In the genomic region with DNA sequence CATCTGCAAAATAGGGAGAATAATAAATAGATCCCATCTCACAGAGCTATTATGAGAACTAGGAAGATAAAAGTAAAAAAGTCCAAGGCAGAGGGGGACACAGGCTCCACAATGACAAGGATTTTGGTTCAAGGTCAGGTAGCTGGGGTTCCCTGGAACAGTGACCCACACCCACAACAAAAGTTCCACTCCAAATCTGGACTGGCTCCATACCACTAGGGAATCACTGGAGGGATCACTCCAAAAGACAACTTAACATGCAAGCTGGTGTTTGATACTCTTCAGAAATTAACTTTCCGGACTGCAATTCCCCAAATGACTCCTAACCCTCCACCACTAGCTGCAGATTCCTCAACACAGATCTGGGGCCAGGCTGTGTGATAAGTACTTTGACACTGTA, we compare ENCODE assay signal across 18 cellular contexts. TPM values are rescaled to one million over a fixed set of nuclear protein-coding genes. Genes with fewer than 3 reads are reported as not detected.
A peak's percentile ranks its signal among the peaks of the same experiment; 100 is the strongest.
DNase-seq lines count a peak whose midpoint lies in the region; ATAC-seq and TF ChIP-seq lines count a peak whose summit lies in the region.
"Had no signal": no experiment of that assay in that cellular context is flagged by ENCODE, and none has a peak within 500 bp of the region (broad histone marks: within the 10 kb centered on the region; RNA-seq: fewer than 3 reads in every experiment).

No MANE protein-coding gene starts in this region.

- no peaks in the 10 kb centered on the region for H3K9me3 Mint-ChIP-seq in natural killer cell
- no peaks in the 10 kb centered on the region for H3K9me3 Mint-ChIP-seq in natural killer cell treated with Interleukin-12 subunit alpha and Interleukin-12 subunit beta and Interleukin-15 and Interleukin-18, amount 100 ng/mL, for 72 hours
- H3K9me3 Mint-ChIP-seq in activated naive CD8-positive, alpha-beta T cell treated with anti-CD3 and anti-CD28 coated beads, Interleukin-2, amount 50 U/mL, for 24 hours, result no peaks in the 10 kb centered on the region
- H3K9me3 Mint-ChIP-seq in activated T-helper 2 cell treated with anti-CD3 and anti-CD28 coated beads, Interferon-gamma antibody, Interleukin-2, Interleukin-4, amounts not matched to agents 10 μg/mL and 5 μg/mL and 100 μg/mL, durations not matched to agents 14 hours and 24 hours and 36 hours, result no peaks in the 10 kb centered on the region
- H3K9me3 Mint-ChIP-seq: activated CD4-positive, alpha-beta memory T cell treated with anti-CD3 and anti-CD28 coated beads, Interleukin-2, amount 10 ng/mL, durations not matched to agents 7 days and 5 days had no signal

- H3K27ac ChIP-seq in muscle layer of colon (ENCODE audit: low read depth, low read length), result peak overlapping the region; percentile 50
- H3K27ac ChIP-seq: ascending aorta, epithelial cell of prostate, gastrocnemius medialis, upper lobe of right lung had no signal

- no peaks in the 10 kb centered on the region for H3K36me3 Mint-ChIP-seq in natural killer cell
- no peaks in the 10 kb centered on the region for H3K36me3 Mint-ChIP-seq in natural killer cell treated with Interleukin-12 subunit alpha and Interleukin-12 subunit beta and Interleukin-15 and Interleukin-18, amount 100 ng/mL, for 72 hours
- peaks cover 2% of the 10 kb centered on the region for H3K36me3 Mint-ChIP-seq in activated naive CD8-positive, alpha-beta T cell treated with anti-CD3 and anti-CD28 coated beads, Interleukin-2, amount 50 U/mL, for 24 hours (ENCODE audit: low read depth)
- H3K36me3 Mint-ChIP-seq in activated T-helper 2 cell treated with anti-CD3 and anti-CD28 coated beads, Interferon-gamma antibody, Interleukin-2, Interleukin-4, amounts not matched to agents 10 μg/mL and 5 μg/mL and 100 μg/mL, durations not matched to agents 14 hours and 24 hours and 36 hours (ENCODE audit: low read depth), result no peaks in the 10 kb centered on the region

- H3K4me1 Mint-ChIP-seq in natural killer cell, result peaks cover 47 to 59% of the 10 kb centered on the region in 2 donors
- H3K4me1 Mint-ChIP-seq in natural killer cell treated with Interleukin-12 subunit alpha and Interleukin-12 subunit beta and Interleukin-15 and Interleukin-18, amount 100 ng/mL, for 72 hours (ENCODE audit: low read depth in 2 of 2), result peaks cover 43 to 45% of the 10 kb centered on the region in 2 donors
- peaks cover 74% of the 10 kb centered on the region for H3K4me1 Mint-ChIP-seq in activated naive CD8-positive, alpha-beta T cell treated with anti-CD3 and anti-CD28 coated beads, Interleukin-2, amount 50 U/mL, for 24 hours
- H3K4me1 Mint-ChIP-seq in activated T-helper 2 cell treated with anti-CD3 and anti-CD28 coated beads, Interferon-gamma antibody, Interleukin-2, Interleukin-4, amounts not matched to agents 10 μg/mL and 5 μg/mL and 100 μg/mL, durations not matched to agents 14 hours and 24 hours and 36 hours (ENCODE audit: low read depth), result peaks cover 25% of the 10 kb centered on the region

- H3K36me3 ChIP-seq in muscle layer of colon (ENCODE audit: insufficient read depth, low read length), result no peaks in the 10 kb centered on the region
- H3K36me3 ChIP-seq: ascending aorta, gastrocnemius medialis, Peyer's patch, upper lobe of right lung had no signal

- H3K4me3 ChIP-seq in muscle layer of colon (ENCODE audit: low read depth in 1 of 2, low read length in 2 of 2), result no peak overlapping the region
- H3K4me3 ChIP-seq: ascending aorta, gastrocnemius medialis, Peyer's patch, upper lobe of right lung had no signal

- H3K27me3 Mint-ChIP-seq in natural killer cell (ENCODE audit: low read depth in 2 of 2), result no peaks in the 10 kb centered on the region
- H3K27me3 Mint-ChIP-seq in natural killer cell treated with Interleukin-12 subunit alpha and Interleukin-12 subunit beta and Interleukin-15 and Interleukin-18, amount 100 ng/mL, for 72 hours, result no peaks in the 10 kb centered on the region
- H3K27me3 Mint-ChIP-seq in activated naive CD8-positive, alpha-beta T cell treated with anti-CD3 and anti-CD28 coated beads, Interleukin-2, amount 50 U/mL, for 24 hours, result no peaks in the 10 kb centered on the region
- no peaks in the 10 kb centered on the region for H3K27me3 Mint-ChIP-seq in activated T-helper 2 cell treated with anti-CD3 and anti-CD28 coated beads, Interferon-gamma antibody, Interleukin-2, Interleukin-4, amounts not matched to agents 10 μg/mL and 5 μg/mL and 100 μg/mL, durations not matched to agents 14 hours and 24 hours and 36 hours (ENCODE audit: low read depth)
- H3K27me3 Mint-ChIP-seq: activated CD4-positive, alpha-beta memory T cell treated with anti-CD3 and anti-CD28 coated beads, Interleukin-2, amount 10 ng/mL, durations not matched to agents 7 days and 5 days had no signal

- peak overlapping the region; percentile 66 to 75 for H3K27ac Mint-ChIP-seq in natural killer cell
- H3K27ac Mint-ChIP-seq in natural killer cell treated with Interleukin-12 subunit alpha and Interleukin-12 subunit beta and Interleukin-15 and Interleukin-18, amount 100 ng/mL, for 72 hours, result no peak overlapping the region
- peak overlapping the region; percentile 76 for H3K27ac Mint-ChIP-seq in activated naive CD8-positive, alpha-beta T cell treated with anti-CD3 and anti-CD28 coated beads, Interleukin-2, amount 50 U/mL, for 24 hours
- no peak overlapping the region for H3K27ac Mint-ChIP-seq in activated T-helper 2 cell treated with anti-CD3 and anti-CD28 coated beads, Interferon-gamma antibody, Interleukin-2, Interleukin-4, amounts not matched to agents 10 μg/mL and 5 μg/mL and 100 μg/mL, durations not matched to agents 14 hours and 24 hours and 36 hours
- H3K27ac Mint-ChIP-seq: activated CD4-positive, alpha-beta memory T cell treated with anti-CD3 and anti-CD28 coated beads, Interleukin-2, amount 10 ng/mL, durations not matched to agents 7 days and 5 days had no signal

- no peak overlapping the region for H3K4me3 Mint-ChIP-seq in natural killer cell
- H3K4me3 Mint-ChIP-seq in natural killer cell treated with Interleukin-12 subunit alpha and Interleukin-12 subunit beta and Interleukin-15 and Interleukin-18, amount 100 ng/mL, for 72 hours, result no peak overlapping the region
- no peak overlapping the region for H3K4me3 Mint-ChIP-seq in activated naive CD8-positive, alpha-beta T cell treated with anti-CD3 and anti-CD28 coated beads, Interleukin-2, amount 50 U/mL, for 24 hours
- H3K4me3 Mint-ChIP-seq in activated T-helper 2 cell treated with anti-CD3 and anti-CD28 coated beads, Interferon-gamma antibody, Interleukin-2, Interleukin-4, amounts not matched to agents 10 μg/mL and 5 μg/mL and 100 μg/mL, durations not matched to agents 14 hours and 24 hours and 36 hours (ENCODE audit: low read depth), result no peak overlapping the region
- H3K4me3 Mint-ChIP-seq: activated CD4-positive, alpha-beta memory T cell treated with anti-CD3 and anti-CD28 coated beads, Interleukin-2, amount 10 ng/mL, durations not matched to agents 7 days and 5 days had no signal

- DNase-seq in natural killer cell (no peak), head of caudate nucleus (no peak), NCI-H69 (lab: John Stamatoyannopoulos, UW) (no peak), pons (ENCODE audit: low spot score) (no peak)
- DNase-seq in natural killer cell treated with Interleukin-12 subunit alpha and Interleukin-12 subunit beta and Interleukin-15 and Interleukin-18, amount 100 ng/mL, for 72 hours (ENCODE audit: low spot score), result no peak
- DNase-seq in activated naive CD8-positive, alpha-beta T cell treated with anti-CD3 and anti-CD28 coated beads, Interleukin-2, amount 50 U/mL, for 24 hours, result no peak
- DNase-seq in activated T-helper 2 cell treated with anti-CD3 and anti-CD28 coated beads, Interferon-gamma antibody, Interleukin-2, Interleukin-4, amounts not matched to agents 10 μg/mL and 5 μg/mL and 100 μg/mL, durations not matched to agents 14 hours and 24 hours and 36 hours (ENCODE audit: low spot score), result no peak
- DNase-seq: activated CD4-positive, alpha-beta memory T cell treated with anti-CD3 and anti-CD28 coated beads, Interleukin-2, amount 10 ng/mL, durations not matched to agents 7 days and 5 days; activated gamma-delta T cell; EL; gastrocnemius medialis; NCI-H1436 treated with DMSO at 0.1 percent for 48 hours; Peyer's patch; posterior cingulate gyrus; upper lobe of right lung had no signal

- intact Hi-C loops in natural killer cell (cut with micrococcal nuclease), result no loop called here
- intact Hi-C loops in activated T-helper 2 cell treated with anti-CD3 and anti-CD28 coated beads, Interferon-gamma antibody, Interleukin-2, Interleukin-4, amounts not matched to agents 10 μg/mL and 5 μg/mL and 100 μg/mL, durations not matched to agents 14 hours and 24 hours and 36 hours (cut with micrococcal nuclease), result no loop called here
- intact Hi-C loops in head of caudate nucleus (cut with DNase I), result no loop called here

- no peaks in the 10 kb centered on the region for H3K9me3 ChIP-seq in muscle layer of colon (ENCODE audit: low read length)
- H3K9me3 ChIP-seq: ascending aorta, gastrocnemius medialis, Peyer's patch, upper lobe of right lung had no signal

- H3K4me1 ChIP-seq in muscle layer of colon (ENCODE audit: insufficient read depth, low read length), result peaks cover 78% of the 10 kb centered on the region

- no peak for TF ChIP-seq CTCF in natural killer cell (IDR thresholded peaks at IDR 0.05)

- H3K9ac ChIP-seq in muscle layer of colon (ENCODE audit: low read length), result no peak overlapping the region

- ATAC-seq in natural killer cell, result no peak
- no peak for ATAC-seq in natural killer cell treated with Interleukin-12 subunit alpha and Interleukin-12 subunit beta and Interleukin-15 and Interleukin-18, amount 100 ng/mL, for 72 hours
- no peak for ATAC-seq in activated naive CD8-positive, alpha-beta T cell treated with anti-CD3 and anti-CD28 coated beads, Interleukin-2, amount 50 U/mL, for 24 hours
- ATAC-seq: gastrocnemius medialis had no signal

- no peaks in the 10 kb centered on the region for H3K27me3 ChIP-seq in muscle layer of colon (ENCODE audit: control insufficient read depth in 1 of 2, insufficient read depth in 2 of 2, low read length in 2 of 2)
- H3K27me3 ChIP-seq: ascending aorta, gastrocnemius medialis, Peyer's patch, upper lobe of right lung had no signal

RNA-seq across cellular contexts. Expression of a gene that starts 54.9 kb away (rescaled TPM):
- total RNA-seq in natural killer cell, result 10 to 100 TPM; 73.2 to 74.8 (median 74.4) TPM
- total RNA-seq in natural killer cell treated with Interleukin-12 subunit alpha and Interleukin-12 subunit beta and Interleukin-15 and Interleukin-18, amount 100 ng/mL, for 72 hours, result 10 to 100 TPM; 57.9 to 92.1 TPM
- total RNA-seq in activated T-helper 2 cell treated with anti-CD3 and anti-CD28 coated beads, Interferon-gamma antibody, Interleukin-2, Interleukin-4, amounts not matched to agents 10 μg/mL and 5 μg/mL and 100 μg/mL, durations not matched to agents 14 hours and 24 hours and 36 hours, result 66.9 and 70.8 TPM in 2 replicates

Comparison
In these comparisons a context has a peak if more than half of its experiments do, and no peak if none do; other contexts are left out.
1. H3K27ac Mint-ChIP-seq: peak in natural killer cell (2 of 2) and activated naive CD8-positive, alpha-beta T cell treated with anti-CD3 and anti-CD28 coated beads, Interleukin-2, amount 50 U/mL, for 24 hours (single experiment); none in natural killer cell treated with Interleukin-12 subunit alpha and Interleukin-12 subunit beta and Interleukin-15 and Interleukin-18, amount 100 ng/mL, for 72 hours (0 of 2) and activated T-helper 2 cell treated with anti-CD3 and anti-CD28 coated beads, Interferon-gamma antibody, Interleukin-2, Interleukin-4, amounts not matched to agents 10 μg/mL and 5 μg/mL and 100 μg/mL, durations not matched to agents 14 hours and 24 hours and 36 hours (single experiment).